1 cellular context compared by ENCODE assay signal in the genomic region with DNA sequence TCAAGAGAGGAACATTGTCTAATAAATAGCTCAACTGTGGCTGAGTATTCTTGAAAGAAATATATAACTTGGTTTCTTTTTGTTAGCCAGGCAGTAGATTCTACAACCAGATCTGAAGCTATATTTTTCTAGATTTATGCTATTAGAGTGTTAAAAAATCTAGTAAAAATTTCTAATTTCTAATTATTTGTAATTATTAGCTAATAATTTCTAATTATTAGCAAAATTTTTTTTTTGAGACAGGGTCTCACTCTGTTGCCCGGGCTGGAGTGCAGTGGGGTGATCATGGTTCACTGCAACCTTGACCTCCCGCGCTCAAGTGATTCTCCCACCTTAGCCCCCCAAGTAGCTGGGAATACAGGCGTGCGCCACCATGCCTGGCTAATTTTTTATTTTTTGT.
TF ChIP-seq lines count a peak whose summit lies in the region.

No MANE protein-coding gene starts in this region.

TF ChIP-seq in HepG2, 621 proteins besides CTCF, POLR2A, EP300 and RAD21:
- TF ChIP-seq, protein P1, sequence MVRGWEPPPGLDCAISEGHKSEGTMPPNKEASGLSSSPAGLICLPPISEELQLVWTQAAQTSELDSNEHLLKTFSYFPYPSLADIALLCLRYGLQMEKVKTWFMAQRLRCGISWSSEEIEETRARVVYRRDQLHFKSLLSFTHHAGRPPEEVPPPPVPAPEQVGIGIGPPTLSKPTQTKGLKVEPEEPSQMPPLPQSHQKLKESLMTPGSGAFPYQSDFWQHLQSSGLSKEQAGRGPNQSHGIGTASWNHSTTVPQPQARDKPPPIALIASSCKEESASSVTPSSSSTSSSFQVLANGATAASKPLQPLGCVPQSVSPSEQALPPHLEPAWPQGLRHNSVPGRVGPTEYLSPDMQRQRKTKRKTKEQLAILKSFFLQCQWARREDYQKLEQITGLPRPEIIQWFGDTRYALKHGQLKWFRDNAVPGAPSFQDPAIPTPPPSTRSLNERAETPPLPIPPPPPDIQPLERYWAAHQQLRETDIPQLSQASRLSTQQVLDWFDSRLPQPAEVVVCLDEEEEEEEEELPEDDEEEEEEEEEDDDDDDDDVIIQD (CRISPR knock-in tag; IDR thresholded peaks at IDR 0.05; ENCODE audit: low read depth): no peak
- no peak for TF ChIP-seq KMT2A (CRISPR knock-in tag; IDR thresholded peaks at IDR 0.05)
- TF ChIP-seq, protein P2, sequence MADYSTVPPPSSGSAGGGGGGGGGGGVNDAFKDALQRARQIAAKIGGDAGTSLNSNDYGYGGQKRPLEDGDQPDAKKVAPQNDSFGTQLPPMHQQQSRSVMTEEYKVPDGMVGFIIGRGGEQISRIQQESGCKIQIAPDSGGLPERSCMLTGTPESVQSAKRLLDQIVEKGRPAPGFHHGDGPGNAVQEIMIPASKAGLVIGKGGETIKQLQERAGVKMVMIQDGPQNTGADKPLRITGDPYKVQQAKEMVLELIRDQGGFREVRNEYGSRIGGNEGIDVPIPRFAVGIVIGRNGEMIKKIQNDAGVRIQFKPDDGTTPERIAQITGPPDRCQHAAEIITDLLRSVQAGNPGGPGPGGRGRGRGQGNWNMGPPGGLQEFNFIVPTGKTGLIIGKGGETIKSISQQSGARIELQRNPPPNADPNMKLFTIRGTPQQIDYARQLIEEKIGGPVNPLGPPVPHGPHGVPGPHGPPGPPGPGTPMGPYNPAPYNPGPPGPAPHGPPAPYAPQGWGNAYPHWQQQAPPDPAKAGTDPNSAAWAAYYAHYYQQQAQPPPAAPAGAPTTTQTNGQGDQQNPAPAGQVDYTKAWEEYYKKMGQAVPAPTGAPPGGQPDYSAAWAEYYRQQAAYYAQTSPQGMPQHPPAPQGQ (CRISPR knock-in tag; IDR thresholded peaks at IDR 0.05; ENCODE audit: borderline replicate concordance): no peak
- no peak for TF ChIP-seq ARNTL (CRISPR knock-in tag; IDR thresholded peaks at IDR 0.05)
- TF ChIP-seq, protein P3, sequence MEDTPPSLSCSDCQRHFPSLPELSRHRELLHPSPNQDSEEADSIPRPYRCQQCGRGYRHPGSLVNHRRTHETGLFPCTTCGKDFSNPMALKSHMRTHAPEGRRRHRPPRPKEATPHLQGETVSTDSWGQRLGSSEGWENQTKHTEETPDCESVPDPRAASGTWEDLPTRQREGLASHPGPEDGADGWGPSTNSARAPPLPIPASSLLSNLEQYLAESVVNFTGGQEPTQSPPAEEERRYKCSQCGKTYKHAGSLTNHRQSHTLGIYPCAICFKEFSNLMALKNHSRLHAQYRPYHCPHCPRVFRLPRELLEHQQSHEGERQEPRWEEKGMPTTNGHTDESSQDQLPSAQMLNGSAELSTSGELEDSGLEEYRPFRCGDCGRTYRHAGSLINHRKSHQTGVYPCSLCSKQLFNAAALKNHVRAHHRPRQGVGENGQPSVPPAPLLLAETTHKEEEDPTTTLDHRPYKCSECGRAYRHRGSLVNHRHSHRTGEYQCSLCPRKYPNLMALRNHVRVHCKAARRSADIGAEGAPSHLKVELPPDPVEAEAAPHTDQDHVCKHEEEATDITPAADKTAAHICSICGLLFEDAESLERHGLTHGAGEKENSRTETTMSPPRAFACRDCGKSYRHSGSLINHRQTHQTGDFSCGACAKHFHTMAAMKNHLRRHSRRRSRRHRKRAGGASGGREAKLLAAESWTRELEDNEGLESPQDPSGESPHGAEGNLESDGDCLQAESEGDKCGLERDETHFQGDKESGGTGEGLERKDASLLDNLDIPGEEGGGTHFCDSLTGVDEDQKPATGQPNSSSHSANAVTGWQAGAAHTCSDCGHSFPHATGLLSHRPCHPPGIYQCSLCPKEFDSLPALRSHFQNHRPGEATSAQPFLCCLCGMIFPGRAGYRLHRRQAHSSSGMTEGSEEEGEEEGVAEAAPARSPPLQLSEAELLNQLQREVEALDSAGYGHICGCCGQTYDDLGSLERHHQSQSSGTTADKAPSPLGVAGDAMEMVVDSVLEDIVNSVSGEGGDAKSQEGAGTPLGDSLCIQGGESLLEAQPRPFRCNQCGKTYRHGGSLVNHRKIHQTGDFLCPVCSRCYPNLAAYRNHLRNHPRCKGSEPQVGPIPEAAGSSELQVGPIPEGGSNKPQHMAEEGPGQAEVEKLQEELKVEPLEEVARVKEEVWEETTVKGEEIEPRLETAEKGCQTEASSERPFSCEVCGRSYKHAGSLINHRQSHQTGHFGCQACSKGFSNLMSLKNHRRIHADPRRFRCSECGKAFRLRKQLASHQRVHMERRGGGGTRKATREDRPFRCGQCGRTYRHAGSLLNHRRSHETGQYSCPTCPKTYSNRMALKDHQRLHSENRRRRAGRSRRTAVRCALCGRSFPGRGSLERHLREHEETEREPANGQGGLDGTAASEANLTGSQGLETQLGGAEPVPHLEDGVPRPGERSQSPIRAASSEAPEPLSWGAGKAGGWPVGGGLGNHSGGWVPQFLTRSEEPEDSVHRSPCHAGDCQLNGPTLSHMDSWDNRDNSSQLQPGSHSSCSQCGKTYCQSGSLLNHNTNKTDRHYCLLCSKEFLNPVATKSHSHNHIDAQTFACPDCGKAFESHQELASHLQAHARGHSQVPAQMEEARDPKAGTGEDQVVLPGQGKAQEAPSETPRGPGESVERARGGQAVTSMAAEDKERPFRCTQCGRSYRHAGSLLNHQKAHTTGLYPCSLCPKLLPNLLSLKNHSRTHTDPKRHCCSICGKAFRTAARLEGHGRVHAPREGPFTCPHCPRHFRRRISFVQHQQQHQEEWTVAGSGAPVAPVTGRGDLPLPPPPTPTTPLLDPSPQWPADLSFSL (CRISPR knock-in tag; IDR thresholded peaks at IDR 0.05): no peak
- TF ChIP-seq, protein P4, sequence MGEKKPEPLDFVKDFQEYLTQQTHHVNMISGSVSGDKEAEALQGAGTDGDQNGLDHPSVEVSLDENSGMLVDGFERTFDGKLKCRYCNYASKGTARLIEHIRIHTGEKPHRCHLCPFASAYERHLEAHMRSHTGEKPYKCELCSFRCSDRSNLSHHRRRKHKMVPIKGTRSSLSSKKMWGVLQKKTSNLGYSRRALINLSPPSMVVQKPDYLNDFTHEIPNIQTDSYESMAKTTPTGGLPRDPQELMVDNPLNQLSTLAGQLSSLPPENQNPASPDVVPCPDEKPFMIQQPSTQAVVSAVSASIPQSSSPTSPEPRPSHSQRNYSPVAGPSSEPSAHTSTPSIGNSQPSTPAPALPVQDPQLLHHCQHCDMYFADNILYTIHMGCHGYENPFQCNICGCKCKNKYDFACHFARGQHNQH (CRISPR knock-in tag; IDR thresholded peaks at IDR 0.05): no peak
- TF ChIP-seq, protein P5, sequence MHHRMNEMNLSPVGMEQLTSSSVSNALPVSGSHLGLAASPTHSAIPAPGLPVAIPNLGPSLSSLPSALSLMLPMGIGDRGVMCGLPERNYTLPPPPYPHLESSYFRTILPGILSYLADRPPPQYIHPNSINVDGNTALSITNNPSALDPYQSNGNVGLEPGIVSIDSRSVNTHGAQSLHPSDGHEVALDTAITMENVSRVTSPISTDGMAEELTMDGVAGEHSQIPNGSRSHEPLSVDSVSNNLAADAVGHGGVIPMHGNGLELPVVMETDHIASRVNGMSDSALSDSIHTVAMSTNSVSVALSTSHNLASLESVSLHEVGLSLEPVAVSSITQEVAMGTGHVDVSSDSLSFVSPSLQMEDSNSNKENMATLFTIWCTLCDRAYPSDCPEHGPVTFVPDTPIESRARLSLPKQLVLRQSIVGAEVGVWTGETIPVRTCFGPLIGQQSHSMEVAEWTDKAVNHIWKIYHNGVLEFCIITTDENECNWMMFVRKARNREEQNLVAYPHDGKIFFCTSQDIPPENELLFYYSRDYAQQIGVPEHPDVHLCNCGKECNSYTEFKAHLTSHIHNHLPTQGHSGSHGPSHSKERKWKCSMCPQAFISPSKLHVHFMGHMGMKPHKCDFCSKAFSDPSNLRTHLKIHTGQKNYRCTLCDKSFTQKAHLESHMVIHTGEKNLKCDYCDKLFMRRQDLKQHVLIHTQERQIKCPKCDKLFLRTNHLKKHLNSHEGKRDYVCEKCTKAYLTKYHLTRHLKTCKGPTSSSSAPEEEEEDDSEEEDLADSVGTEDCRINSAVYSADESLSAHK (CRISPR knock-in tag; IDR thresholded peaks at IDR 0.05; ENCODE audit: borderline replicate concordance): no peak
- TF ChIP-seq, protein P6, sequence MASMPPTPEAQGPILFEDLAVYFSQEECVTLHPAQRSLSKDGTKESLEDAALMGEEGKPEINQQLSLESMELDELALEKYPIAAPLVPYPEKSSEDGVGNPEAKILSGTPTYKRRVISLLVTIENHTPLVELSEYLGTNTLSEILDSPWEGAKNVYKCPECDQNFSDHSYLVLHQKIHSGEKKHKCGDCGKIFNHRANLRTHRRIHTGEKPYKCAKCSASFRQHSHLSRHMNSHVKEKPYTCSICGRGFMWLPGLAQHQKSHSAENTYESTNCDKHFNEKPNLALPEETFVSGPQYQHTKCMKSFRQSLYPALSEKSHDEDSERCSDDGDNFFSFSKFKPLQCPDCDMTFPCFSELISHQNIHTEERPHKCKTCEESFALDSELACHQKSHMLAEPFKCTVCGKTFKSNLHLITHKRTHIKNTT (CRISPR knock-in tag; IDR thresholded peaks at IDR 0.05): no peak
- TF ChIP-seq, protein P7, sequence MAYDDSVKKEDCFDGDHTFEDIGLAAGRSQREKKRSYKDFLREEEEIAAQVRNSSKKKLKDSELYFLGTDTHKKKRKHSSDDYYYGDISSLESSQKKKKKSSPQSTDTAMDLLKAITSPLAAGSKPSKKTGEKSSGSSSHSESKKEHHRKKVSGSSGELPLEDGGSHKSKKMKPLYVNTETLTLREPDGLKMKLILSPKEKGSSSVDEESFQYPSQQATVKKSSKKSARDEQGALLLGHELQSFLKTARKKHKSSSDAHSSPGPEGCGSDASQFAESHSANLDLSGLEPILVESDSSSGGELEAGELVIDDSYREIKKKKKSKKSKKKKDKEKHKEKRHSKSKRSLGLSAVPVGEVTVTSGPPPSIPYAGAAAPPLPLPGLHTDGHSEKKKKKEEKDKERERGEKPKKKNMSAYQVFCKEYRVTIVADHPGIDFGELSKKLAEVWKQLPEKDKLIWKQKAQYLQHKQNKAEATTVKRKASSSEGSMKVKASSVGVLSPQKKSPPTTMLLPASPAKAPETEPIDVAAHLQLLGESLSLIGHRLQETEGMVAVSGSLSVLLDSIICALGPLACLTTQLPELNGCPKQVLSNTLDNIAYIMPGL (CRISPR knock-in tag; IDR thresholded peaks at IDR 0.05; ENCODE audit: borderline replicate concordance in 1 of 2, low read depth in 1 of 2): no peak
- TF ChIP-seq, protein P8, sequence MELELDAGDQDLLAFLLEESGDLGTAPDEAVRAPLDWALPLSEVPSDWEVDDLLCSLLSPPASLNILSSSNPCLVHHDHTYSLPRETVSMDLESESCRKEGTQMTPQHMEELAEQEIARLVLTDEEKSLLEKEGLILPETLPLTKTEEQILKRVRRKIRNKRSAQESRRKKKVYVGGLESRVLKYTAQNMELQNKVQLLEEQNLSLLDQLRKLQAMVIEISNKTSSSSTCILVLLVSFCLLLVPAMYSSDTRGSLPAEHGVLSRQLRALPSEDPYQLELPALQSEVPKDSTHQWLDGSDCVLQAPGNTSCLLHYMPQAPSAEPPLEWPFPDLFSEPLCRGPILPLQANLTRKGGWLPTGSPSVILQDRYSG (CRISPR knock-in tag; IDR thresholded peaks at IDR 0.05): no peak
- TF ChIP-seq, protein P9, sequence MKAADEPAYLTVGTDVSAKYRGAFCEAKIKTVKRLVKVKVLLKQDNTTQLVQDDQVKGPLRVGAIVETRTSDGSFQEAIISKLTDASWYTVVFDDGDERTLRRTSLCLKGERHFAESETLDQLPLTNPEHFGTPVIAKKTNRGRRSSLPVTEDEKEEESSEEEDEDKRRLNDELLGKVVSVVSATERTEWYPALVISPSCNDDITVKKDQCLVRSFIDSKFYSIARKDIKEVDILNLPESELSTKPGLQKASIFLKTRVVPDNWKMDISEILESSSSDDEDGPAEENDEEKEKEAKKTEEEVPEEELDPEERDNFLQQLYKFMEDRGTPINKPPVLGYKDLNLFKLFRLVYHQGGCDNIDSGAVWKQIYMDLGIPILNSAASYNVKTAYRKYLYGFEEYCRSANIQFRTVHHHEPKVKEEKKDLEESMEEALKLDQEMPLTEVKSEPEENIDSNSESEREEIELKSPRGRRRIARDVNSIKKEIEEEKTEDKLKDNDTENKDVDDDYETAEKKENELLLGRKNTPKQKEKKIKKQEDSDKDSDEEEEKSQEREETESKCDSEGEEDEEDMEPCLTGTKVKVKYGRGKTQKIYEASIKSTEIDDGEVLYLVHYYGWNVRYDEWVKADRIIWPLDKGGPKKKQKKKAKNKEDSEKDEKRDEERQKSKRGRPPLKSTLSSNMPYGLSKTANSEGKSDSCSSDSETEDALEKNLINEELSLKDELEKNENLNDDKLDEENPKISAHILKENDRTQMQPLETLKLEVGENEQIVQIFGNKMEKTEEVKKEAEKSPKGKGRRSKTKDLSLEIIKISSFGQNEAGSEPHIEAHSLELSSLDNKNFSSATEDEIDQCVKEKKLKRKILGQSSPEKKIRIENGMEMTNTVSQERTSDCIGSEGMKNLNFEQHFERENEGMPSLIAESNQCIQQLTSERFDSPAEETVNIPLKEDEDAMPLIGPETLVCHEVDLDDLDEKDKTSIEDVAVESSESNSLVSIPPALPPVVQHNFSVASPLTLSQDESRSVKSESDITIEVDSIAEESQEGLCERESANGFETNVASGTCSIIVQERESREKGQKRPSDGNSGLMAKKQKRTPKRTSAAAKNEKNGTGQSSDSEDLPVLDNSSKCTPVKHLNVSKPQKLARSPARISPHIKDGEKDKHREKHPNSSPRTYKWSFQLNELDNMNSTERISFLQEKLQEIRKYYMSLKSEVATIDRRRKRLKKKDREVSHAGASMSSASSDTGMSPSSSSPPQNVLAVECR (CRISPR knock-in tag; IDR thresholded peaks at IDR 0.05; ENCODE audit: borderline replicate concordance): no peak
TF ChIP-seq in HepG2: peak in this region for 0.
